ENCODE assay signal across 8 cellular contexts in genomic region chr6:143427109-143427817, GRCh38. TPM values are rescaled to one million over a fixed set of nuclear protein-coding genes. Genes with fewer than 3 reads are reported as not detected.
DNase-seq lines count a peak whose midpoint lies in the region; ATAC-seq and TF ChIP-seq lines count a peak whose summit lies in the region.

No MANE protein-coding gene starts in this region.

- ATAC-seq in Right ventricle myocardium superior (ENCODE audit: poor library complexity) (peak; percentile 96), psoas muscle (peak; percentile 84 to 91 (median 88))

- H3K9me3 ChIP-seq in psoas muscle = no peaks in the 10 kb centered on the region

- no peaks in the 10 kb centered on the region for H3K27me3 ChIP-seq in psoas muscle (ENCODE audit: insufficient read depth in 3 of 3, low read length in 2 of 3)

- 20 to 25% (median 21%) methylated on average over 4 of the region's 4 CpGs for WGBS in psoas muscle, 3 donors

- H3K27ac ChIP-seq in psoas muscle = no peak overlapping the region

- H3K4me1 ChIP-seq in psoas muscle = no peaks in the 10 kb centered on the region

- DNase-seq in GM12864 (ENCODE audit: low read depth) (no peak), HCEC 1CT (peak; percentile 89), M059J (ENCODE audit: low read depth) (peak; percentile 89), SKM-1 (lab: John Stamatoyannopoulos, UW; ENCODE audit: unreplicated experiment) (peak; percentile 52), Right ventricle myocardium superior (peak; percentile 78), psoas muscle (peak; percentile 55 to 73), NCI-H187 treated with DMSO at 0.1 percent for 48 hours (lab: John Stamatoyannopoulos, UW) (no peak)
- DNase-seq in activated naive CD4-positive, alpha-beta T cell treated with anti-CD3 and anti-CD28 coated beads, Interleukin-2, amount 50 U/mL, for 16 hours = peak; percentile 73

- peak; percentile 94 for TF ChIP-seq CTCF in GM12864 (IDR thresholded peaks at IDR 0.05; ENCODE audit: low read depth, low read length, missing control alignments)
- peak; percentile 89 for TF ChIP-seq CTCF in psoas muscle (IDR thresholded peaks at IDR 0.05)

- H3K4me3 ChIP-seq in GM12864 (ENCODE audit: low read depth, low read length) (no peak overlapping the region), psoas muscle (no peak overlapping the region)

- intact Hi-C loops in Right ventricle myocardium superior (cut with DNase I) = loop anchor here (5.0 to 10.0 kb wide), 2 partner anchors 740 to 952 kb away; no protein-coding TSS in a partner anchor
- intact Hi-C loops in psoas muscle (cut with DNase I) = loop anchor here (1.0 to 5.0 kb wide), 4 partner anchors 734 to 955 kb away; no protein-coding TSS in a partner anchor

- peaks cover 0 to 15% of the 10 kb centered on the region in 2 donors for H3K36me3 ChIP-seq in psoas muscle (ENCODE audit: insufficient read depth in 1 of 2, low read depth in 1 of 2)

RNA-seq across cellular contexts. Expression of gene ADAT2, which starts 23.2 kb away (rescaled TPM):
- total RNA-seq in M059J (2014; rRNA removed; shearing (Covaris generic)) = 2.7 and 6.2 TPM in 2 replicates
- total RNA-seq in Right ventricle myocardium superior (1.4 TPM), psoas muscle (1 to 10 TPM; 1.2 to 1.7 (median 1.5) TPM)
- polyA plus RNA-seq in psoas muscle = 1 to 10 TPM in 2 of 3 donors, under 1 TPM in 1; 0.55 to 2.6 (median 2.1) TPM

RNA-seq across cellular contexts. Expression of gene PEX3, which starts 23.3 kb away (rescaled TPM):
- 31.4 and 38.1 TPM in 2 replicates for total RNA-seq in M059J (2014; rRNA removed; shearing (Covaris generic))
- total RNA-seq in Right ventricle myocardium superior (17.9 TPM), psoas muscle (10 to 100 TPM; 12.9 to 17.9 (median 14.0) TPM)
- 10 to 100 TPM in 1 of 3 donors, 1 to 10 TPM in 2; 7.1 to 13.0 (median 7.7) TPM for polyA plus RNA-seq in psoas muscle

Comparison
In these comparisons a context has a peak if more than half of its experiments do, and no peak if none do; other contexts are left out.
1. DNase-seq: peak in HCEC 1CT (single experiment), M059J (single experiment), SKM-1 (single experiment), activated naive CD4-positive, alpha-beta T cell treated with anti-CD3 and anti-CD28 coated beads, Interleukin-2, amount 50 U/mL, for 16 hours (single experiment), Right ventricle myocardium superior (single experiment) and psoas muscle (2 of 2); none in GM12864 (single experiment) and NCI-H187 treated with DMSO at 0.1 percent for 48 hours (single experiment).